ENCODE assay signal across 24 cellular contexts in genomic region chr2:233047667-233048066, GRCh38. TPM values are rescaled to one million over a fixed set of nuclear protein-coding genes. Genes with fewer than 3 reads are reported as not detected.
DNase-seq lines count a peak whose midpoint lies in the region; ATAC-seq, FAIRE-seq and TF ChIP-seq lines count a peak whose summit lies in the region.
"Had no signal": no experiment of that assay in that cellular context is flagged by ENCODE, and none has a peak within 500 bp of the region (broad histone marks: within the 10 kb centered on the region; RNA-seq: fewer than 3 reads in every experiment).

No MANE protein-coding gene starts in this region.

- H3K36me3 ChIP-seq in HEK293 (ENCODE audit: control insufficient read depth in 2 of 2, insufficient read depth in 1 of 2, low read length in 2 of 2) (no peaks in the 10 kb centered on the region), spleen (no peaks in the 10 kb centered on the region)
- H3K36me3 ChIP-seq: BLaER1 treated with 17β-estradiol and CSF1 and Interleukin-3, amounts not matched to agents 10 nM and 100 nM had no signal

- CTCF ChIA-PET in HEK293 (lab: Yijun Ruan, JAX), result interaction anchor here (0.6 to 1.6 kb wide), 3 partner anchors 16 to 195 kb away, joined by 3 to 4 read pairs (median 3); no protein-coding TSS in a partner anchor

- no peak overlapping the region for H3K27ac ChIP-seq in HEK293 (ENCODE audit: extremely low read depth, low read depth, low read length)
- H3K27ac ChIP-seq in spleen, result no peak overlapping the region
- H3K27ac ChIP-seq: BLaER1 treated with 17β-estradiol and CSF1 and Interleukin-3, amounts not matched to agents 10 nM and 100 nM had no signal

- H3K4me3 Mint-ChIP-seq in activated T-helper 17 cell treated with anti-CD3 and anti-CD28 coated beads, Interleukin-2, amount 50 U/mL, for 72 hours, result no peak overlapping the region
- H3K4me3 Mint-ChIP-seq: CD8-positive, alpha-beta T cell had no signal

- ATAC-seq in activated T-helper 17 cell treated with anti-CD3 and anti-CD28 coated beads, Interleukin-2, amount 50 U/mL, for 72 hours (replicated peaks), result no peak
- no peak for ATAC-seq in HG02588 (IDR thresholded peaks at IDR 0.05; ENCODE audit: unreplicated experiment)
- ATAC-seq: CD8-positive, alpha-beta T cell; GM12878; HepG2 had no signal

- H3K27ac Mint-ChIP-seq in activated T-helper 17 cell treated with anti-CD3 and anti-CD28 coated beads, Interleukin-2, amount 50 U/mL, for 72 hours, result peak overlapping the region; percentile 11
- H3K27ac Mint-ChIP-seq: CD8-positive, alpha-beta T cell had no signal

- POLR2A ChIA-PET in HEK293 (lab: Yijun Ruan, JAX), result no interaction called here

- H3K9me3 ChIP-seq in HEK293 (ENCODE audit: control insufficient read depth, insufficient read depth, low read depth, low read length), result no peaks in the 10 kb centered on the region
- H3K9me3 ChIP-seq in spleen, result no peaks in the 10 kb centered on the region
- H3K9me3 ChIP-seq: BLaER1 treated with 17β-estradiol and CSF1 and Interleukin-3, amounts not matched to agents 10 nM and 100 nM had no signal

- intact Hi-C loops in spleen (cut with DNase I; ENCODE audit: low total_unique reads), result no loop called here

- H3K4me1 ChIP-seq in HEK293 (ENCODE audit: control insufficient read depth, insufficient read depth, low read length), result no peaks in the 10 kb centered on the region
- peaks cover 0 to 15% (median 2%) of the 10 kb centered on the region in 6 donors for H3K4me1 ChIP-seq in spleen

- no peak for FAIRE-seq in GM12892 (lab: Jason Lieb, UNC)
- FAIRE-seq: GM12878, HepG2 had no signal

- H3K9me3 Mint-ChIP-seq in activated T-helper 17 cell treated with anti-CD3 and anti-CD28 coated beads, Interleukin-2, amount 50 U/mL, for 72 hours, result no peaks in the 10 kb centered on the region
- H3K9me3 Mint-ChIP-seq: CD8-positive, alpha-beta T cell had no signal

- 88 to 94% (median 91%) methylated on average over 9 of the region's 9 CpGs for WGBS in spleen, 5 donors

- peaks cover 6% of the 10 kb centered on the region for H3K4me1 Mint-ChIP-seq in activated T-helper 17 cell treated with anti-CD3 and anti-CD28 coated beads, Interleukin-2, amount 50 U/mL, for 72 hours

- DNase-seq in islet precursor cell, result peak; percentile 28
- DNase-seq in spleen, result peak; percentile 43
- DNase-seq in iPS-NIHi11 (ENCODE audit: low spot score), result no peak
- no peak for DNase-seq in GM12892 (ENCODE audit: insufficient read length)
- DNase-seq: CD8-positive, alpha-beta T cell; DMS53; EL; KBM-7; MV-4-11; NCI-H1694 treated with DMSO at 0.1 percent for 48 hours; NCI-H2107; NCI-H510A; NCI-H774; OCI-M1; SHP77 had no signal

- H3K27me3 ChIP-seq in spleen (replicated peaks in 1 of 7), result no peaks in the 10 kb centered on the region
- H3K27me3 ChIP-seq: BLaER1 treated with 17β-estradiol and CSF1 and Interleukin-3, amounts not matched to agents 10 nM and 100 nM had no signal

- TF ChIP-seq POLR2A in spleen (IDR thresholded peaks at IDR 0.05) (no peak), GM12892 (IDR thresholded peaks at IDR 0.05; ENCODE audit: low read depth, low read length) (no peak)

- H3K4me3 ChIP-seq in HEK293 (ENCODE audit: low read depth, low read length), result no peak overlapping the region
- H3K4me3 ChIP-seq in spleen, result no peak overlapping the region
- H3K4me3 ChIP-seq: BLaER1 treated with 17β-estradiol and CSF1 and Interleukin-3, amounts not matched to agents 10 nM and 100 nM; GM12878 had no signal

- TF ChIP-seq CTCF in HEK293 (tag by site-specific recombination; IDR thresholded peaks at IDR 0.05), result no peak
- TF ChIP-seq CTCF in spleen (IDR thresholded peaks at IDR 0.05 in 8 of 11, conservative IDR thresholded peaks at IDR 0.05 in 3 of 11), result no peak

- no peaks in the 10 kb centered on the region for H3K36me3 Mint-ChIP-seq in activated T-helper 17 cell treated with anti-CD3 and anti-CD28 coated beads, Interleukin-2, amount 50 U/mL, for 72 hours (ENCODE audit: low read depth)
- H3K36me3 Mint-ChIP-seq: CD8-positive, alpha-beta T cell had no signal

- peaks cover 3% of the 10 kb centered on the region for H3K27me3 Mint-ChIP-seq in activated T-helper 17 cell treated with anti-CD3 and anti-CD28 coated beads, Interleukin-2, amount 50 U/mL, for 72 hours

TF ChIP-seq in HEK293, 187 proteins besides CTCF, POLR2A, EP300 and RAD21:
- TF ChIP-seq EGR2 (tag by site-specific recombination; IDR thresholded peaks at IDR 0.05; ENCODE audit: low read depth) (0 out of 2 replicates have a peak, but pooled peaks have one; percentile 11), ZSCAN23 (tag by site-specific recombination; IDR thresholded peaks at IDR 0.05) (no peak)

RNA-seq across cellular contexts. Expression of gene INPP5D, which starts 12.5 kb away (rescaled TPM):
- 10 to 100 TPM; 81.6 to 89.8 TPM for total RNA-seq in activated T-helper 17 cell treated with anti-CD3 and anti-CD28 coated beads, Interleukin-2, amount 50 U/mL, for 72 hours
- 100 to 1,000 TPM; 172 to 246 (median 186) TPM for total RNA-seq in spleen
- polyA plus RNA-seq in spleen, result 10 to 100 TPM; 71.1 to 97.8 (median 97.4) TPM
- 81.6 TPM for polyA plus RNA-seq in GM12892 (2012; ENCODE audit: missing spikeins)

RNA-seq across cellular contexts. Expression of gene NEU2, which starts 15.2 kb away (rescaled TPM):
- total RNA-seq in activated T-helper 17 cell treated with anti-CD3 and anti-CD28 coated beads, Interleukin-2, amount 50 U/mL, for 72 hours, result not detected
- total RNA-seq in spleen, result not detected
- not detected for polyA plus RNA-seq in spleen
- not detected for polyA plus RNA-seq in GM12892 (2012; ENCODE audit: missing spikeins)
- total RNA-seq: A673; CD8-positive, alpha-beta T cell; GM12878; H4; HepG2; RPMI7951 had no signal
- polyA plus RNA-seq: GM12878, HepG2 had no signal

RNA-seq across cellular contexts. Expression of gene NGEF, which starts 34.6 kb away (rescaled TPM):
- 1 to 10 TPM in 1 of 2 donors, not detected in 1; 1.0 TPM for total RNA-seq in activated T-helper 17 cell treated with anti-CD3 and anti-CD28 coated beads, Interleukin-2, amount 50 U/mL, for 72 hours
- under 1 TPM in 3 of 7 donors, not detected in 4; 0.23 to 0.79 (median 0.43) TPM for total RNA-seq in spleen
- polyA plus RNA-seq in spleen, result under 1 TPM in 2 of 3 donors, not detected in 1; 0.26 to 0.45 TPM
- not detected for polyA plus RNA-seq in GM12892 (2012; ENCODE audit: missing spikeins)
- total RNA-seq: CD8-positive, alpha-beta T cell; GM12878 had no signal

Comparison
In these comparisons a context has a peak if more than half of its experiments do, and no peak if none do; other contexts are left out.
1. DNase-seq: peak in islet precursor cell (single experiment) and spleen (single experiment); none in iPS-NIHi11 (single experiment) and GM12892 (single experiment).